ENCODE assay signal across 30 cellular contexts in genomic region chr19:1832046-1832663, GRCh38.
"Had no signal": no experiment of that assay in that cellular context is flagged by ENCODE, and none has a peak within 500 bp of the region (broad histone marks: within the 10 kb centered on the region; RNA-seq: fewer than 3 reads in every experiment).

No MANE protein-coding gene starts in this region.

- H3K27ac ChIP-seq: epithelial cell of prostate, esophagus squamous epithelium, pancreas, prostate gland, sigmoid colon had no signal

- DNase-seq: activated CD4-positive, alpha-beta T cell treated with anti-CD3 and anti-CD28 coated beads for 1 hour; activated CD4-positive, alpha-beta T cell treated with anti-CD3 and anti-CD28 coated beads, Interleukin-2, amount 10 ng/mL, durations not matched to agents 7 days and 5 days; activated CD8-positive, alpha-beta T cell treated with anti-CD3 and anti-CD28 coated beads for 36 hours; activated gamma-delta T cell treated with Interleukin-2 at 50 U/mL for 16 hours; activated naive CD4-positive, alpha-beta T cell treated with anti-CD3 and anti-CD28 coated beads, Interleukin-2, amount 50 U/mL, for 16 hours; activated T-cell treated with anti-CD3 and anti-CD28 coated beads, Interleukin-2, amount 50 U/mL, for 4 hours; dermis blood vessel endothelial cell; effector CD4-positive, alpha-beta T cell; esophagus squamous epithelium; foreskin melanocyte; left cardiac atrium; left ventricle myocardium superior; mammary epithelial cell; nephron progenitor cell; nucleus accumbens; pancreas; retina; sigmoid colon; small intestine; stimulated activated CD4-positive, alpha-beta T cell treated with anti-CD3 and anti-CD28 coated beads, Interleukin-1b, Interleukin-23, amount 100 ng/mL, for 48 hours; stimulated activated CD4-positive, alpha-beta T cell treated with anti-CD3 and anti-CD28 coated beads, Interleukin-4, amount 100 ng/mL, for 4 hours; stimulated activated CD8-positive, alpha-beta memory T cell treated with anti-CD3 and anti-CD28 coated beads, Interleukin-4, amount 100 ng/mL, for 48 hours; stimulated activated naive CD8-positive, alpha-beta T cell treated with anti-CD3 and anti-CD28 coated beads, Interleukin-15, amount 100 ng/mL, for 72 hours; substantia nigra; T-helper 2 cell had no signal

- H3K36me3 ChIP-seq: prostate gland had no signal

- ATAC-seq: activated CD8-positive, alpha-beta T cell treated with anti-CD3 and anti-CD28 coated beads for 36 hours; activated T-cell treated with anti-CD3 and anti-CD28 coated beads, Interleukin-2, amount 50 U/mL, for 4 hours; activated T-helper 17 cell treated with anti-CD3 and anti-CD28 coated beads, Interleukin-2, amount 50 U/mL, for 72 hours; left cardiac atrium; left ventricle myocardium superior; pancreas; stimulated activated memory B cell treated with anti-CD40 and anti-IgM and Interleukin-4, amounts not matched to agents 10 μg/mL and 1 μg/mL and 100 μg/mL, for 72 hours; stimulated activated naive CD8-positive, alpha-beta T cell treated with anti-CD3 and anti-CD28 coated beads, Interleukin-15, amount 100 ng/mL, for 72 hours; WTC11 had no signal

- H3K9me3 Mint-ChIP-seq: activated CD4-positive, alpha-beta T cell treated with anti-CD3 and anti-CD28 coated beads, Interleukin-2, amount 10 ng/mL, durations not matched to agents 7 days and 5 days; activated CD8-positive, alpha-beta T cell treated with anti-CD3 and anti-CD28 coated beads for 36 hours; activated T-cell treated with anti-CD3 and anti-CD28 coated beads, Interleukin-2, amount 50 U/mL, for 4 hours; activated T-helper 17 cell treated with anti-CD3 and anti-CD28 coated beads, Interleukin-2, amount 50 U/mL, for 72 hours; nephron progenitor cell; stimulated activated memory B cell treated with anti-CD40 and anti-IgM and Interleukin-4, amounts not matched to agents 10 μg/mL and 1 μg/mL and 100 μg/mL, for 72 hours; stimulated activated naive CD8-positive, alpha-beta T cell treated with anti-CD3 and anti-CD28 coated beads, Interleukin-15, amount 100 ng/mL, for 72 hours; WTC11 had no signal

- H3K4me1 ChIP-seq: prostate gland had no signal

- H3K4me3 Mint-ChIP-seq: activated CD4-positive, alpha-beta T cell treated with anti-CD3 and anti-CD28 coated beads, Interleukin-2, amount 10 ng/mL, durations not matched to agents 7 days and 5 days; activated CD8-positive, alpha-beta T cell treated with anti-CD3 and anti-CD28 coated beads for 36 hours; activated T-cell treated with anti-CD3 and anti-CD28 coated beads, Interleukin-2, amount 50 U/mL, for 4 hours; activated T-helper 17 cell treated with anti-CD3 and anti-CD28 coated beads, Interleukin-2, amount 50 U/mL, for 72 hours; nephron progenitor cell; stimulated activated memory B cell treated with anti-CD40 and anti-IgM and Interleukin-4, amounts not matched to agents 10 μg/mL and 1 μg/mL and 100 μg/mL, for 72 hours; stimulated activated naive CD8-positive, alpha-beta T cell treated with anti-CD3 and anti-CD28 coated beads, Interleukin-15, amount 100 ng/mL, for 72 hours; WTC11 had no signal

- H3K27ac Mint-ChIP-seq: activated CD4-positive, alpha-beta T cell treated with anti-CD3 and anti-CD28 coated beads, Interleukin-2, amount 10 ng/mL, durations not matched to agents 7 days and 5 days; activated CD8-positive, alpha-beta T cell treated with anti-CD3 and anti-CD28 coated beads for 36 hours; activated T-helper 17 cell treated with anti-CD3 and anti-CD28 coated beads, Interleukin-2, amount 50 U/mL, for 72 hours; nephron progenitor cell; stimulated activated memory B cell treated with anti-CD40 and anti-IgM and Interleukin-4, amounts not matched to agents 10 μg/mL and 1 μg/mL and 100 μg/mL, for 72 hours had no signal

- H3K27me3 Mint-ChIP-seq: activated CD4-positive, alpha-beta T cell treated with anti-CD3 and anti-CD28 coated beads, Interleukin-2, amount 10 ng/mL, durations not matched to agents 7 days and 5 days; activated CD8-positive, alpha-beta T cell treated with anti-CD3 and anti-CD28 coated beads for 36 hours; activated T-helper 17 cell treated with anti-CD3 and anti-CD28 coated beads, Interleukin-2, amount 50 U/mL, for 72 hours; stimulated activated memory B cell treated with anti-CD40 and anti-IgM and Interleukin-4, amounts not matched to agents 10 μg/mL and 1 μg/mL and 100 μg/mL, for 72 hours; stimulated activated naive CD8-positive, alpha-beta T cell treated with anti-CD3 and anti-CD28 coated beads, Interleukin-15, amount 100 ng/mL, for 72 hours had no signal

- H3K4me3 ChIP-seq: esophagus squamous epithelium, pancreas, prostate gland, sigmoid colon had no signal

- H3K9me3 ChIP-seq: esophagus squamous epithelium, pancreas, prostate gland, sigmoid colon had no signal

- H3K4me1 Mint-ChIP-seq: activated CD4-positive, alpha-beta T cell treated with anti-CD3 and anti-CD28 coated beads, Interleukin-2, amount 10 ng/mL, durations not matched to agents 7 days and 5 days; activated T-helper 17 cell treated with anti-CD3 and anti-CD28 coated beads, Interleukin-2, amount 50 U/mL, for 72 hours; WTC11 had no signal

- H3K36me3 Mint-ChIP-seq: WTC11 had no signal

- H3K27me3 ChIP-seq: esophagus squamous epithelium, pancreas, sigmoid colon had no signal
